28 cellular contexts compared by ENCODE assay signal in genomic region chr7:136079066-136079465, GRCh38.
"Had no signal": no experiment of that assay in that cellular context is flagged by ENCODE, and none has a peak within 500 bp of the region (broad histone marks: within the 10 kb centered on the region; RNA-seq: fewer than 3 reads in every experiment).

No MANE protein-coding gene starts in this region.

- DNase-seq: colonic mucosa; cortex of kidney; effector CD8-positive, alpha-beta T cell; effector memory CD8-positive, alpha-beta T cell; endodermal cell; erythroblast; esophagus squamous epithelium; foreskin fibroblast; foreskin melanocyte; gastrocnemius medialis; glutamatergic neuron; head of caudate nucleus; heart right ventricle; hippocampal formation; left cardiac atrium; left lung; left ventricle myocardium superior; lower lobe of right lung; mesenchymal stem cell; mucosa of descending colon; naive B cell had no signal

- H3K27ac ChIP-seq: colonic mucosa, epithelial cell of prostate, esophagus squamous epithelium, heart right ventricle, left lung, lower lobe of right lung had no signal

- H3K27ac Mint-ChIP-seq: dendritic cell treated with granulocyte-macrophage colony-stimulating factor and Interleukin-4, amounts not matched to agents 40 ng/mL and 50 ng/mL, for 4 days; effector memory CD8-positive, alpha-beta T cell; endodermal cell; naive B cell had no signal

- H3K4me3 Mint-ChIP-seq: dendritic cell treated with granulocyte-macrophage colony-stimulating factor and Interleukin-4, amounts not matched to agents 40 ng/mL and 50 ng/mL, for 4 days; effector memory CD8-positive, alpha-beta T cell; endodermal cell; mesothelial cell of epicardium; naive B cell had no signal

- H3K4me1 Mint-ChIP-seq: endodermal cell, naive B cell had no signal

- H3K9me3 ChIP-seq: colonic mucosa, esophagus squamous epithelium, gastrocnemius medialis, heart right ventricle, left lung, lower lobe of right lung, mucosa of descending colon had no signal

- H3K27me3 ChIP-seq: colonic mucosa, esophagus squamous epithelium, gastrocnemius medialis, heart right ventricle, left lung had no signal

- H3K36me3 ChIP-seq: colonic mucosa, esophagus squamous epithelium, gastrocnemius medialis, heart right ventricle, left lung, lower lobe of right lung had no signal

- H3K27me3 Mint-ChIP-seq: dendritic cell treated with granulocyte-macrophage colony-stimulating factor and Interleukin-4, amounts not matched to agents 40 ng/mL and 50 ng/mL, for 4 days; effector memory CD8-positive, alpha-beta T cell; naive B cell had no signal

- H3K4me3 ChIP-seq: colonic mucosa, esophagus squamous epithelium, gastrocnemius medialis, heart right ventricle, left lung, lower lobe of right lung, mucosa of descending colon had no signal

- FAIRE-seq: endometrium, islet of Langerhans, keratinocyte had no signal

- H3K9me3 Mint-ChIP-seq: dendritic cell treated with granulocyte-macrophage colony-stimulating factor and Interleukin-4, amounts not matched to agents 40 ng/mL and 50 ng/mL, for 4 days; effector memory CD8-positive, alpha-beta T cell; endodermal cell; mesothelial cell of epicardium had no signal

- ATAC-seq: effector memory CD8-positive, alpha-beta T cell; esophagus mucosa; heart right ventricle; left cardiac atrium; left lung; left ventricle myocardium superior; lower lobe of right lung; mucosa of descending colon had no signal

- H3K36me3 Mint-ChIP-seq: mesothelial cell of epicardium, naive B cell had no signal

- H3K4me1 ChIP-seq: colonic mucosa, esophagus squamous epithelium, left lung, lower lobe of right lung had no signal
